In genomic region chr10:109978481-109978880, GRCh38 we compare ENCODE assay signal across 1 cellular context.
TF ChIP-seq lines count a peak whose summit lies in the region.

No MANE protein-coding gene starts in this region.

TF ChIP-seq in endothelial cell of umbilical vein, 7 proteins besides CTCF, POLR2A, EP300 and RAD21:
- no peak for TF ChIP-seq JUN (IDR thresholded peaks at IDR 0.05; ENCODE audit: borderline replicate concordance, insufficient read depth, insufficient read length, low read depth)
